16 cellular contexts compared by ENCODE assay signal in the genomic region with DNA sequence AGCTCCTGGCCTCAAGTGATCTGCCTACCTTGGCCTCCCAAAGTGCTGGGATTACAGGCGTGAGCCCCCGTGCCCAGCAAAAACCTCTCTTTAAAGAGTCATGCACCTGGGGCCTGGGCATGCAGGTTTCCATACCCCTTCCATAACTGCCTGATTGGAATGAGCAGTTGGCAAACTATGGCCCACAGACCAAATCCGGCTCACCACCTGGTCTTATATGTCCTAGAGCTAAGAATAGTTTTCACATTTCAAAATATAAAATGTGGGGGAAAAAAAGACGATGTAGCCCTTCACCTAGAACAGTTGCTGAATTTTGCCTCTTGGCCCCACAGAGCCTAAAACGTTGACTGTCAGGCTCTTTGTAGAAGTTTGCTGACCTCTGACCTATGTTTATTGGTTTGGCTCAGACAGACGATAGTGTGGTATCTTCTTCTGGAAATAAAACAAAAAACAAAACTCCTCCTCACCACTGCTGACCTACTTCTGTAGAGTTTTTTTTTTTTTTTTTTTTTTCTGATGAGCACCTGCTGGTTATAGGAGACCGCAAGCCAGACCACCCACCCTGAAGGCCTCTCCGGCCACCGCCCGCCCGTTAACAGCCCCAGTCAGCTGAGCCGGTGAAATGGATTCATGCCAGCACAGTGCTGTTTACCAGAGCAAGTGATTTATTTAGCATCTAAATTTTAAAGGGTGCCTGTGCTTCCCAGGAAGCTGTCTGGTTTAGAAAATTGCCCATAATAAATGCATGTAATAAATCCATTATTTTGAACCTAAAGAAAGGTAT. TPM values are rescaled to one million over a fixed set of nuclear protein-coding genes. Genes with fewer than 3 reads are reported as not detected.
"Had no signal": no experiment of that assay in that cellular context is flagged by ENCODE, and none has a peak within 500 bp of the region (broad histone marks: within the 10 kb centered on the region; RNA-seq: fewer than 3 reads in every experiment).

No MANE protein-coding gene starts in this region.

- H3K4me1 ChIP-seq: colonic mucosa, gastroesophageal sphincter had no signal

- ATAC-seq: activated CD4-positive, alpha-beta T cell treated with anti-CD3 and anti-CD28 coated beads for 36 hours; activated CD8-positive, alpha-beta T cell treated with anti-CD3 and anti-CD28 coated beads, Interleukin-2, amount 10 ng/mL, durations not matched to agents 7 days and 5 days; gastroesophageal sphincter; stimulated activated naive B cell treated with anti-CD40 and anti-IgM and Interleukin-4, amounts not matched to agents 10 μg/mL and 1 μg/mL and 100 μg/mL, for 72 hours; T-cell had no signal

- H3K4me3 Mint-ChIP-seq: activated CD4-positive, alpha-beta T cell treated with anti-CD3 and anti-CD28 coated beads for 36 hours; activated CD8-positive, alpha-beta T cell treated with anti-CD3 and anti-CD28 coated beads, Interleukin-2, amount 10 ng/mL, durations not matched to agents 7 days and 5 days; neural crest cell; stimulated activated naive B cell treated with anti-CD40 and anti-IgM and Interleukin-4, amounts not matched to agents 10 μg/mL and 1 μg/mL and 100 μg/mL, for 72 hours; T-cell; type B pancreatic cell had no signal

- H3K27ac Mint-ChIP-seq: activated CD4-positive, alpha-beta T cell treated with anti-CD3 and anti-CD28 coated beads for 36 hours; activated CD8-positive, alpha-beta T cell treated with anti-CD3 and anti-CD28 coated beads, Interleukin-2, amount 10 ng/mL, durations not matched to agents 7 days and 5 days; stimulated activated naive B cell treated with anti-CD40 and anti-IgM and Interleukin-4, amounts not matched to agents 10 μg/mL and 1 μg/mL and 100 μg/mL, for 72 hours; T-cell; type B pancreatic cell had no signal

- H3K9me3 ChIP-seq: colonic mucosa, gastroesophageal sphincter, ovary had no signal

- H3K27ac ChIP-seq: colonic mucosa, gastroesophageal sphincter, ovary, VCaP had no signal

- H3K36me3 ChIP-seq: colonic mucosa, gastroesophageal sphincter, ovary had no signal

- H3K27me3 Mint-ChIP-seq: activated CD4-positive, alpha-beta T cell treated with anti-CD3 and anti-CD28 coated beads for 36 hours; T-cell had no signal

- H3K36me3 Mint-ChIP-seq: stimulated activated naive B cell treated with anti-CD40 and anti-IgM and Interleukin-4, amounts not matched to agents 10 μg/mL and 1 μg/mL and 100 μg/mL, for 72 hours; T-cell; type B pancreatic cell had no signal

- H3K27me3 ChIP-seq: colonic mucosa, ovary had no signal

- DNase-seq: activated CD4-positive, alpha-beta T cell treated with anti-CD3 and anti-CD28 coated beads for 36 hours; activated CD8-positive, alpha-beta memory T cell treated with anti-CD3 and anti-CD28 coated beads, Interleukin-2, amount 50 U/mL, for 48 hours; activated CD8-positive, alpha-beta T cell treated with anti-CD3 and anti-CD28 coated beads, Interleukin-2, amount 10 ng/mL, durations not matched to agents 7 days and 5 days; activated naive CD4-positive, alpha-beta T cell treated with Interleukin-2 at 50 U/mL for 16 hours; colonic mucosa; effector CD4-positive, alpha-beta T cell; ovary; small intestine; stimulated activated naive B cell treated with anti-CD40 and anti-IgM and Interleukin-4, amounts not matched to agents 10 μg/mL and 1 μg/mL and 100 μg/mL, for 72 hours; T-cell had no signal

- H3K4me1 Mint-ChIP-seq: activated CD4-positive, alpha-beta T cell treated with anti-CD3 and anti-CD28 coated beads for 36 hours; stimulated activated naive B cell treated with anti-CD40 and anti-IgM and Interleukin-4, amounts not matched to agents 10 μg/mL and 1 μg/mL and 100 μg/mL, for 72 hours had no signal

- H3K4me3 ChIP-seq: colonic mucosa, gastroesophageal sphincter, ovary had no signal

RNA-seq across cellular contexts. Expression of a gene that starts 33.5 kb away (rescaled TPM):
- total RNA-seq: activated CD4-positive, alpha-beta T cell treated with anti-CD3 and anti-CD28 coated beads for 36 hours; fibroblast of lung; kidney epithelial cell; neural crest cell had no signal
- polyA plus RNA-seq: fibroblast of lung had no signal

RNA-seq across cellular contexts. Expression of a gene that starts 44.4 kb away (rescaled TPM):
- polyA plus RNA-seq: fibroblast of lung had no signal
